Comparison of ENCODE assay signal across 27 cellular contexts in genomic region chr10:57775250-57775649, GRCh38.
DNase-seq lines count a peak whose midpoint lies in the region; ATAC-seq lines count a peak whose summit lies in the region.
"Had no signal": no experiment of that assay in that cellular context is flagged by ENCODE, and none has a peak within 500 bp of the region (broad histone marks: within the 10 kb centered on the region; RNA-seq: fewer than 3 reads in every experiment).

No MANE protein-coding gene starts in this region.

- H3K27ac ChIP-seq in aorta (ENCODE audit: low read depth in 1 of 2, low read length in 2 of 2) = no peak overlapping the region
- H3K27ac ChIP-seq: 22Rv1; A549; BLaER1; BLaER1 treated with 17β-estradiol and CSF1 and Interleukin-3, amounts not matched to agents 10 nM and 100 nM; C4-2B had no signal

- ATAC-seq in left lobe of liver = peak; percentile 56
- no peak for ATAC-seq in aorta (ENCODE audit: low FRiP score)
- ATAC-seq: A549; CD8-positive, alpha-beta T cell had no signal

- 77 to 89% methylated on average over 2 of the region's 2 CpGs for WGBS in aorta, 2 donors

- H3K36me3 ChIP-seq in aorta (ENCODE audit: control insufficient read depth in 1 of 2, insufficient read depth in 2 of 2, low read length in 1 of 2) = no peaks in the 10 kb centered on the region
- H3K36me3 ChIP-seq: BE2C; BLaER1; BLaER1 treated with 17β-estradiol and CSF1 and Interleukin-3, amounts not matched to agents 10 nM and 100 nM had no signal

- H3K9me3 ChIP-seq in aorta (ENCODE audit: control insufficient read depth, low read length) = no peaks in the 10 kb centered on the region
- H3K9me3 ChIP-seq: BE2C had no signal

- H3K4me3 ChIP-seq in aorta (ENCODE audit: low read length in 2 of 2) = no peak overlapping the region
- H3K4me3 ChIP-seq: A549; BLaER1; BLaER1 treated with 17β-estradiol and CSF1 and Interleukin-3, amounts not matched to agents 10 nM and 100 nM had no signal

- no peaks in the 10 kb centered on the region for H3K27me3 ChIP-seq in aorta (ENCODE audit: control insufficient read depth in 1 of 2, insufficient read depth in 2 of 2, low read length in 1 of 2)
- H3K27me3 ChIP-seq: BE2C; BLaER1; BLaER1 treated with 17β-estradiol and CSF1 and Interleukin-3, amounts not matched to agents 10 nM and 100 nM had no signal

- intact Hi-C loops in aorta (cut with DNase I) = no loop called here

- DNase-seq in left lobe of liver (ENCODE audit: low spot score) (no peak), aorta (no peak)
- DNase-seq: 8988T; ACHN; AML-193; BE2C; C1 segment of cervical spinal cord; Caco-2; Calu3; CD4-positive, alpha-beta memory T cell; CD4-positive, alpha-beta T cell; CD4-positive, CD25-positive, alpha-beta regulatory T cell; CD8-positive, alpha-beta memory T cell; CD8-positive, alpha-beta T cell; COR-L47; DMS 273 treated with DMSO at 0.1 percent for 48 hours; DMS153; DMS53; DMS79; DMS79 treated with DMSO at 0.1 percent for 48 hours; DND-41; EL had no signal

- no peaks in the 10 kb centered on the region for H3K4me1 ChIP-seq in aorta (ENCODE audit: control insufficient read depth in 1 of 2, insufficient read depth in 2 of 2, low read length in 2 of 2)
- H3K4me1 ChIP-seq: A549; BE2C; BLaER1; BLaER1 treated with 17β-estradiol and CSF1 and Interleukin-3, amounts not matched to agents 10 nM and 100 nM; Caco-2 had no signal
